10 cellular contexts compared by ENCODE assay signal in the genomic region with DNA sequence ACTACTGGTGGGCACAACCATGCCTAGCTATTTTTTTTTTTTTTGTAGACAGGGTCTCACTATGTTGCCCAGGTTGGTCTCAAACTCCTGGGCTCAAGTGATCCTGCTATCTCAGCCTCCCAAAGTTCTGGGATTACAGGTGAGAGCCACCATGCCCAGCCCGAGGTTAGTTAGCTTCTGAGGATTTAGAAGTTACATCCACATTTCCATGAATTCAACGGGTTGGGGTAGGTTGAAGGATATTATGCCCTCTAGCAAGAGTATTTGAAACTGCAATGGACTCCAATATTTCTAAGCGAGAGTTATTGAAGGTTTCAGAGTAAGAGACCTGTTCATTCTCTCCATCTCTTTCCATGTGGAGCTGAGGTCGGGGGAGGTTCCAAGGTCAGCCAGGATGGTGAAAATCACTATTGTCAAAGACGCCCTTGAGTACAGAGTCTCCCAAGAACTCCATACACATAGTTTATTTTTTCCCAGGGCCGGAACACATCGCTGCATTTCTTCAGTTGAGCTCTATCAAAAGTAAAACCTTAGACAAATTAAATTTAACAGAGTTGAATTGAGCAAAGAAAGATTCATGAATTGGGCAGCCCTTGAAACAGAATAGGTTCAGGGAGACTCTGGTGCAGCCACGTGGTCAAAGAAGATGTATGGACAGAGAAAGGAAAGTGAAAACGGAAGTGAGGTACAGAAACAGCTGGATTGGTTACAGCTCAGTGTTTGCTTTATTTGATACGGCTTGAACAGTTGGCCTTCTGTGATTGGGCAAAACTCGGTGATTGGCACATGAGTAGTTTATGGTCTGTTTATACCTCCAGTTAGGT. TPM values are rescaled to one million over a fixed set of nuclear protein-coding genes. Genes with fewer than 3 reads are reported as not detected.
DNase-seq lines count a peak whose midpoint lies in the region; ATAC-seq and TF ChIP-seq lines count a peak whose summit lies in the region.
"Had no signal": no experiment of that assay in that cellular context is flagged by ENCODE, and none has a peak within 500 bp of the region (broad histone marks: within the 10 kb centered on the region; RNA-seq: fewer than 3 reads in every experiment).

No MANE protein-coding gene starts in this region.

- no peaks in the 10 kb centered on the region for H3K4me1 ChIP-seq in lower lobe of right lung

- intact Hi-C loops in lower lobe of right lung (cut with DNase I): no loop called here

- TF ChIP-seq CTCF in lower lobe of right lung (IDR thresholded peaks at IDR 0.05): no peak
- no peak for TF ChIP-seq CTCF in osteocyte (IDR thresholded peaks at IDR 0.05)

- H3K9me3 Mint-ChIP-seq in osteocyte (ENCODE audit: unreplicated experiment): peaks cover 13% of the 10 kb centered on the region

- in situ Hi-C loops in KBM-7 (cut with MboI; ENCODE audit: low pct_unique_long_range_greater_than_20kb, low sequenced_read_pairs): loop anchor here (10.0 kb wide), 1 partner anchor 270 kb away; no protein-coding TSS in a partner anchor

- H3K27me3 Mint-ChIP-seq in T-helper 17 cell (peaks cover 5% of the 10 kb centered on the region), osteocyte (ENCODE audit: unreplicated experiment) (no peaks in the 10 kb centered on the region)

- no peak overlapping the region for H3K27ac Mint-ChIP-seq in T-helper 17 cell
- H3K27ac Mint-ChIP-seq in osteocyte (ENCODE audit: unreplicated experiment): no peak overlapping the region

- DNase-seq in Daoy (ENCODE audit: low read depth): peak; percentile 37
- peak; percentile 46 for DNase-seq in KBM-7
- DNase-seq in T-helper 17 cell: no peak
- DNase-seq in lower lobe of right lung: no peak
- no peak for DNase-seq in NCI-H1092 treated with DMSO at 0.1 percent for 48 hours (lab: John Stamatoyannopoulos, UW)
- DNase-seq in osteocyte (ENCODE audit: extremely low spot score, unreplicated experiment): no peak
- DNase-seq in foreskin melanocyte: no peak
- DNase-seq: NCI-H187 had no signal

- H3K4me3 Mint-ChIP-seq in T-helper 17 cell (no peak overlapping the region), osteocyte (ENCODE audit: unreplicated experiment) (no peak overlapping the region)

- no peak overlapping the region for H3K27ac ChIP-seq in lower lobe of right lung
- H3K27ac ChIP-seq: neutrophil had no signal

- H3K4me1 Mint-ChIP-seq in T-helper 17 cell (peaks cover 3% of the 10 kb centered on the region), osteocyte (ENCODE audit: unreplicated experiment) (peaks cover 20% of the 10 kb centered on the region)

- ATAC-seq in T-helper 17 cell (peak; percentile 39), lower lobe of right lung (peak; percentile 44 to 55), HG03457 (IDR thresholded peaks at IDR 0.05; ENCODE audit: unreplicated experiment) (no peak)

- no peaks in the 10 kb centered on the region for H3K36me3 ChIP-seq in lower lobe of right lung
- H3K36me3 ChIP-seq: neutrophil had no signal

- no peak overlapping the region for H3K4me3 ChIP-seq in lower lobe of right lung

- H3K36me3 Mint-ChIP-seq in T-helper 17 cell (ENCODE audit: low read depth) (no peaks in the 10 kb centered on the region), osteocyte (ENCODE audit: unreplicated experiment) (no peaks in the 10 kb centered on the region)

- H3K9me3 ChIP-seq in T-helper 17 cell (ENCODE audit: control insufficient read depth, low read length, poor library complexity, severe bottlenecking): no peaks in the 10 kb centered on the region
- no peaks in the 10 kb centered on the region for H3K9me3 ChIP-seq in lower lobe of right lung
- H3K9me3 ChIP-seq: neutrophil had no signal

- no peaks in the 10 kb centered on the region for H3K27me3 ChIP-seq in lower lobe of right lung (ENCODE audit: low read depth)
- H3K27me3 ChIP-seq: neutrophil had no signal

RNA-seq across cellular contexts. Expression of gene ITPRIPL2, which starts 19.0 kb away (rescaled TPM):
- 17.8 and 19.5 TPM in 2 replicates for total RNA-seq in Daoy (2014; rRNA removed; shearing (Covaris generic))
- total RNA-seq in T-helper 17 cell: 1 to 10 TPM in 1 of 2 donors, under 1 TPM in 1; 0.85 to 2.0 TPM
- total RNA-seq in lower lobe of right lung: 60.7 TPM
- 56.1 and 57.9 TPM in 2 replicates for total RNA-seq in osteocyte

RNA-seq across cellular contexts. Expression of gene COQ7, which starts 27.3 kb away (rescaled TPM):
- total RNA-seq in Daoy (2014; rRNA removed; shearing (Covaris generic)): 23.9 and 32.8 TPM in 2 replicates
- total RNA-seq in T-helper 17 cell (10 to 100 TPM; 13.7 to 14.7 TPM), lower lobe of right lung (17.3 TPM), osteocyte (27.1 and 31.6 TPM in 2 replicates)

Comparison
In these comparisons a context has a peak if more than half of its experiments do, and no peak if none do; other contexts are left out.
1. DNase-seq: peak in Daoy (single experiment) and KBM-7 (single experiment); none in T-helper 17 cell (0 of 3), lower lobe of right lung (single experiment), NCI-H1092 treated with DMSO at 0.1 percent for 48 hours (single experiment), osteocyte (single experiment) and foreskin melanocyte (single experiment).